ENCODE assay signal across 1 cellular context in the genomic region with DNA sequence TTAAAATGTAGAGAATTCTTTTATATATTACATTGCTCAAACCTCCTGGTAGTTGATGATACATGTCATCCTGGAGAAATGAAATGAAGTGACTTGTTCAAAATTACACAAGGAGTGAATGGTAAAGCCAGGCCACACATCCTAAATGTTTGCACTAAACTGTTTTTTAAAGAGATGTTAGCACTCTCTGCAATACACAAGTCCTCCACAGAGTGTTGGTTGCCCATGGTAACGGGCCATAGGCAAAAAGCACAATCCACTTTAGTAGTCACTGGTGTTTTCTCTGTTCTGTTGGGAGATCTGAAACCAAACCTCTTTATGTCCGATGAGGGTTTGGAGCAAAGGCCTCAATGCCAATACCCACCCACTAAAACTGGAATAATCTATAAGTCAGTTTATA.
TF ChIP-seq lines count a peak whose summit lies in the region.

No MANE protein-coding gene starts in this region.

TF ChIP-seq in WTC11, 78 proteins besides CTCF, POLR2A, EP300 and RAD21 (continued from another document):
- TF ChIP-seq ZNF512 (CRISPR knock-in tag; IDR thresholded peaks at IDR 0.05; ENCODE audit: borderline replicate concordance) = no peak
